28 cellular contexts compared by ENCODE assay signal in genomic region chr21:29762570-29763082, GRCh38.
"Had no signal": no experiment of that assay in that cellular context is flagged by ENCODE, and none has a peak within 500 bp of the region (broad histone marks: within the 10 kb centered on the region; RNA-seq: fewer than 3 reads in every experiment).

No MANE protein-coding gene starts in this region.

- H3K27ac Mint-ChIP-seq: stimulated activated effector memory CD8-positive, alpha-beta T cell treated with anti-CD3 and anti-CD28 coated beads, Interleukin-12 subunit alpha, Interleukin-12 subunit beta, amount 100 ng/mL, for 72 hours; stimulated activated memory B cell treated with anti-CD40 and anti-IgM and Interleukin-4, amounts not matched to agents 10 μg/mL and 1 μg/mL and 100 μg/mL, for 72 hours; stimulated activated naive B cell treated with anti-CD40 and anti-IgM and Interleukin-4, amounts not matched to agents 10 μg/mL and 1 μg/mL and 100 μg/mL, for 72 hours; stimulated activated naive CD8-positive, alpha-beta T cell treated with anti-CD3 and anti-CD28 coated beads, Interleukin-15, amount 100 ng/mL, for 72 hours; stimulated activated naive CD8-positive, alpha-beta T cell treated with anti-CD3 and anti-CD28 coated beads, Interleukin-15, Interleukin-2, amounts not matched to agents 100 ng/mL and 50 ng/mL, for 24 hours; type B pancreatic cell had no signal

- H3K4me3 ChIP-seq: stomach, suprapubic skin, testis, thoracic aorta, thyroid gland, tibial artery, tibial nerve, transverse colon, upper lobe of left lung, upper lobe of right lung, uterus, vagina had no signal

- H3K9me3 ChIP-seq: stomach, suprapubic skin, testis, thoracic aorta, thyroid gland, tibial artery, tibial nerve, transverse colon, upper lobe of left lung, upper lobe of right lung, uterus, vagina had no signal

- DNase-seq: stimulated activated CD4-positive, alpha-beta T cell treated with anti-CD3 and anti-CD28 coated beads, Interleukin-2, amount 100 ng/mL, for 48 hours; stimulated activated CD4-positive, alpha-beta T cell treated with anti-CD3 and anti-CD28 coated beads, Interleukin-4, amount 100 ng/mL, for 1 hour; stimulated activated CD4-positive, alpha-beta T cell treated with anti-CD3 and anti-CD28 coated beads, Interleukin-4, amount 100 ng/mL, for 24 hours; stimulated activated CD4-positive, alpha-beta T cell treated with anti-CD3 and anti-CD28 coated beads, Interleukin-4, amount 100 ng/mL, for 4 hours; stimulated activated CD8-positive, alpha-beta memory T cell treated with anti-CD3 and anti-CD28 coated beads, Interleukin-4, amount 100 ng/mL, for 48 hours; stimulated activated naive B cell treated with anti-CD40 and anti-IgM and Interleukin-4, amounts not matched to agents 10 μg/mL and 1 μg/mL and 100 μg/mL, for 72 hours; stimulated activated naive CD4-positive, alpha-beta T cell; stimulated activated naive CD4-positive, alpha-beta T cell treated with Interleukin-2 at 50 U/mL for 16 hours; stimulated activated naive CD8-positive, alpha-beta T cell treated with anti-CD3 and anti-CD28 coated beads, Interleukin-15, amount 100 ng/mL, for 72 hours; stimulated activated naive CD8-positive, alpha-beta T cell treated with anti-CD3 and anti-CD28 coated beads, Interleukin-15, Interleukin-2, amounts not matched to agents 100 U/mL and 50 U/mL, for 24 hours; stomach; substantia nigra; testis; thyroid gland; tibial artery; transverse colon; upper lobe of left lung; upper lobe of right lung; uterus had no signal

- H3K36me3 Mint-ChIP-seq: stimulated activated effector memory CD8-positive, alpha-beta T cell treated with anti-CD3 and anti-CD28 coated beads, Interleukin-12 subunit alpha, Interleukin-12 subunit beta, amount 100 ng/mL, for 72 hours; stimulated activated memory B cell treated with anti-CD40 and anti-IgM and Interleukin-4, amounts not matched to agents 10 μg/mL and 1 μg/mL and 100 μg/mL, for 72 hours; stimulated activated naive B cell treated with anti-CD40 and anti-IgM and Interleukin-4, amounts not matched to agents 10 μg/mL and 1 μg/mL and 100 μg/mL, for 72 hours; type B pancreatic cell had no signal

- ATAC-seq: stimulated activated effector memory CD8-positive, alpha-beta T cell treated with anti-CD3 and anti-CD28 coated beads, Interleukin-12 subunit alpha, Interleukin-12 subunit beta, amount 100 ng/mL, for 72 hours; stimulated activated memory B cell treated with anti-CD40 and anti-IgM and Interleukin-4, amounts not matched to agents 10 μg/mL and 1 μg/mL and 100 μg/mL, for 72 hours; stimulated activated naive B cell treated with anti-CD40 and anti-IgM and Interleukin-4, amounts not matched to agents 10 μg/mL and 1 μg/mL and 100 μg/mL, for 72 hours; stimulated activated naive CD8-positive, alpha-beta T cell treated with anti-CD3 and anti-CD28 coated beads, Interleukin-15, amount 100 ng/mL, for 72 hours; stimulated activated naive CD8-positive, alpha-beta T cell treated with anti-CD3 and anti-CD28 coated beads, Interleukin-15, Interleukin-2, amounts not matched to agents 100 U/mL and 50 U/mL, for 24 hours; upper lobe of right lung had no signal

- H3K27ac ChIP-seq: stomach, suprapubic skin, testis, thoracic aorta, thyroid gland, tibial artery, tibial nerve, transverse colon, upper lobe of left lung, upper lobe of right lung, uterus, vagina had no signal

- H3K4me3 Mint-ChIP-seq: stimulated activated effector memory CD8-positive, alpha-beta T cell treated with anti-CD3 and anti-CD28 coated beads, Interleukin-12 subunit alpha, Interleukin-12 subunit beta, amount 100 ng/mL, for 72 hours; stimulated activated memory B cell treated with anti-CD40 and anti-IgM and Interleukin-4, amounts not matched to agents 10 μg/mL and 1 μg/mL and 100 μg/mL, for 72 hours; stimulated activated naive B cell treated with anti-CD40 and anti-IgM and Interleukin-4, amounts not matched to agents 10 μg/mL and 1 μg/mL and 100 μg/mL, for 72 hours; stimulated activated naive CD8-positive, alpha-beta T cell treated with anti-CD3 and anti-CD28 coated beads, Interleukin-15, amount 100 ng/mL, for 72 hours; stimulated activated naive CD8-positive, alpha-beta T cell treated with anti-CD3 and anti-CD28 coated beads, Interleukin-15, Interleukin-2, amounts not matched to agents 100 ng/mL and 50 ng/mL, for 24 hours; type B pancreatic cell had no signal

- H3K4me1 ChIP-seq: stomach, suprapubic skin, testis, thyroid gland, tibial artery, tibial nerve, transverse colon, upper lobe of left lung, upper lobe of right lung, uterus, vagina had no signal

- H3K27me3 Mint-ChIP-seq: stimulated activated memory B cell treated with anti-CD40 and anti-IgM and Interleukin-4, amounts not matched to agents 10 μg/mL and 1 μg/mL and 100 μg/mL, for 72 hours; stimulated activated naive CD8-positive, alpha-beta T cell treated with anti-CD3 and anti-CD28 coated beads, Interleukin-15, Interleukin-2, amounts not matched to agents 100 ng/mL and 50 ng/mL, for 24 hours had no signal

- H3K27me3 ChIP-seq: stomach, suprapubic skin, testis, thyroid gland, tibial artery, tibial nerve, transverse colon, upper lobe of left lung, upper lobe of right lung, uterus, vagina had no signal

- H3K9me3 Mint-ChIP-seq: stimulated activated memory B cell treated with anti-CD40 and anti-IgM and Interleukin-4, amounts not matched to agents 10 μg/mL and 1 μg/mL and 100 μg/mL, for 72 hours; stimulated activated naive B cell treated with anti-CD40 and anti-IgM and Interleukin-4, amounts not matched to agents 10 μg/mL and 1 μg/mL and 100 μg/mL, for 72 hours; stimulated activated naive CD8-positive, alpha-beta T cell treated with anti-CD3 and anti-CD28 coated beads, Interleukin-15, amount 100 ng/mL, for 72 hours; stimulated activated naive CD8-positive, alpha-beta T cell treated with anti-CD3 and anti-CD28 coated beads, Interleukin-15, Interleukin-2, amounts not matched to agents 100 ng/mL and 50 ng/mL, for 24 hours; type B pancreatic cell had no signal

- H3K36me3 ChIP-seq: stomach, suprapubic skin, thoracic aorta, thyroid gland, tibial artery, tibial nerve, transverse colon, upper lobe of left lung, upper lobe of right lung, uterus, vagina had no signal

- H3K4me1 Mint-ChIP-seq: stimulated activated effector memory CD8-positive, alpha-beta T cell treated with anti-CD3 and anti-CD28 coated beads, Interleukin-12 subunit alpha, Interleukin-12 subunit beta, amount 100 ng/mL, for 72 hours; stimulated activated memory B cell treated with anti-CD40 and anti-IgM and Interleukin-4, amounts not matched to agents 10 μg/mL and 1 μg/mL and 100 μg/mL, for 72 hours; stimulated activated naive B cell treated with anti-CD40 and anti-IgM and Interleukin-4, amounts not matched to agents 10 μg/mL and 1 μg/mL and 100 μg/mL, for 72 hours; stimulated activated naive CD8-positive, alpha-beta T cell treated with anti-CD3 and anti-CD28 coated beads, Interleukin-15, amount 100 ng/mL, for 72 hours had no signal

- FAIRE-seq: urothelium cell line had no signal
